In genomic region chr19:35204799-35205732, GRCh38 we compare ENCODE assay signal across 9 cellular contexts. TPM values are rescaled to one million over a fixed set of nuclear protein-coding genes. Genes with fewer than 3 reads are reported as not detected.
A peak's percentile ranks its signal among the peaks of the same experiment; 100 is the strongest.
DNase-seq lines count a peak whose midpoint lies in the region; ATAC-seq and TF ChIP-seq lines count a peak whose summit lies in the region.
"Had no signal": no experiment of that assay in that cellular context is flagged by ENCODE, and none has a peak within 500 bp of the region (broad histone marks: within the 10 kb centered on the region; RNA-seq: fewer than 3 reads in every experiment).

No MANE protein-coding gene starts in this region.

- no peak for TF ChIP-seq EP300 in suprapubic skin (IDR thresholded peaks at IDR 0.05)

- no peak for TF ChIP-seq POLR2A in suprapubic skin (IDR thresholded peaks at IDR 0.05)

- H3K4me3 ChIP-seq in lung (no peak overlapping the region), suprapubic skin (no peak overlapping the region)
- H3K4me3 ChIP-seq: cardiac muscle cell had no signal

- DNase-seq in OCI-M2 (lab: John Stamatoyannopoulos, UW; ENCODE audit: unreplicated experiment) (peak; percentile 80), lung (ENCODE audit: low spot score) (no peak), suprapubic skin (ENCODE audit: low spot score in 2 of 2) (no peak), kidney tubule cell (ENCODE audit: low spot score) (no peak)

- WGBS in lung, 2 donors: 50 to 71% methylated on average over 13 of the region's 13 CpGs
- 74% methylated on average over 13 of the region's 13 CpGs for WGBS in suprapubic skin

- peaks cover 0 to 2% of the 10 kb centered on the region in 2 donors for H3K9me3 ChIP-seq in lung (ENCODE audit: control insufficient read depth in 2 of 2, insufficient read depth in 1 of 2, low read length in 1 of 2)
- no peaks in the 10 kb centered on the region for H3K9me3 ChIP-seq in suprapubic skin

- no peaks in the 10 kb centered on the region for H3K4me1 ChIP-seq in lung (ENCODE audit: control insufficient read depth in 2 of 2, insufficient read depth in 2 of 2, low read length in 2 of 2)
- H3K4me1 ChIP-seq in suprapubic skin: no peaks in the 10 kb centered on the region

- H3K27me3 ChIP-seq in lung (ENCODE audit: control insufficient read depth, insufficient read depth) (no peaks in the 10 kb centered on the region), suprapubic skin (no peaks in the 10 kb centered on the region)
- H3K27me3 ChIP-seq: cardiac muscle cell had no signal

- H3K27ac ChIP-seq in lung (ENCODE audit: low read depth in 1 of 2, low read length in 1 of 2) (peak overlapping the region in 1 of 2 donors; percentile 25), suprapubic skin (no peak overlapping the region)
- H3K27ac ChIP-seq: cardiac muscle cell had no signal

- TF ChIP-seq CTCF in lung (IDR thresholded peaks at IDR 0.05; ENCODE audit: control extremely low read depth, extremely low read depth) (no peak), suprapubic skin (IDR thresholded peaks at IDR 0.05) (no peak)

- peak; percentile 83 for ATAC-seq in GM18868 (IDR thresholded peaks at IDR 0.05; ENCODE audit: unreplicated experiment)
- peak; percentile 71 for ATAC-seq in HG02642 (IDR thresholded peaks at IDR 0.05; ENCODE audit: poor library complexity, unreplicated experiment)
- ATAC-seq in lung (ENCODE audit: insufficient read depth, low FRiP score): peak; percentile 47
- ATAC-seq in SK-N-SH treated with all-trans-retinoic acid at 6 μM for 48 hours: no peak
- no peak for ATAC-seq in HG03520 (IDR thresholded peaks at IDR 0.05; ENCODE audit: unreplicated experiment)

- H3K36me3 ChIP-seq in lung (ENCODE audit: control insufficient read depth in 2 of 2, insufficient read depth in 2 of 2, low read length in 2 of 2): no peaks in the 10 kb centered on the region
- H3K36me3 ChIP-seq in suprapubic skin: no peaks in the 10 kb centered on the region
- H3K36me3 ChIP-seq: cardiac muscle cell had no signal

TF ChIP-seq in SK-N-SH treated with all-trans-retinoic acid at 6 μM for 48 hours, 23 proteins besides CTCF, POLR2A, EP300 and RAD21:
- TF ChIP-seq CREB5 (CRISPR knock-in tag; IDR thresholded peaks at IDR 0.05; ENCODE audit: low read depth): no peak
- TF ChIP-seq TOX (CRISPR knock-in tag; IDR thresholded peaks at IDR 0.05; ENCODE audit: borderline replicate concordance): no peak
- TF ChIP-seq ZFP3 (CRISPR knock-in tag; IDR thresholded peaks at IDR 0.05): no peak
- TF ChIP-seq ZNF8 (CRISPR knock-in tag; IDR thresholded peaks at IDR 0.05): no peak
- no peak for TF ChIP-seq ZNF70 (CRISPR knock-in tag; IDR thresholded peaks at IDR 0.05)
- TF ChIP-seq ESRRG (CRISPR knock-in tag; IDR thresholded peaks at IDR 0.05): no peak
- no peak for TF ChIP-seq OSR1 (CRISPR knock-in tag; IDR thresholded peaks at IDR 0.05)
- TF ChIP-seq PPARA (CRISPR knock-in tag; IDR thresholded peaks at IDR 0.05; ENCODE audit: borderline replicate concordance): no peak
- no peak for TF ChIP-seq ISL1 (CRISPR knock-in tag; IDR thresholded peaks at IDR 0.05)
- TF ChIP-seq BACH2 (CRISPR knock-in tag; IDR thresholded peaks at IDR 0.05; ENCODE audit: borderline replicate concordance): no peak
- TF ChIP-seq CSRNP3 (CRISPR knock-in tag; IDR thresholded peaks at IDR 0.05): no peak
- TF ChIP-seq GLIS3 (CRISPR knock-in tag; IDR thresholded peaks at IDR 0.05): no peak
- no peak for TF ChIP-seq ZC3H10 (CRISPR knock-in tag; IDR thresholded peaks at IDR 0.05)
- no peak for TF ChIP-seq POU6F1 (CRISPR knock-in tag; IDR thresholded peaks at IDR 0.05; ENCODE audit: borderline replicate concordance, low read depth)
- no peak for TF ChIP-seq PATZ1 (CRISPR knock-in tag; IDR thresholded peaks at IDR 0.05; ENCODE audit: borderline replicate concordance)
- TF ChIP-seq ZNF565 (CRISPR knock-in tag; conservative IDR thresholded peaks at IDR 0.05; ENCODE audit: low read depth): no peak
- no peak for TF ChIP-seq TCF4 (CRISPR knock-in tag; IDR thresholded peaks at IDR 0.05; ENCODE audit: borderline replicate concordance)
- no peak for TF ChIP-seq ARNTL (CRISPR knock-in tag; IDR thresholded peaks at IDR 0.05; ENCODE audit: borderline replicate concordance, low read depth)

RNA-seq across cellular contexts. Expression of gene FAM187B, which starts 23.5 kb away (rescaled TPM):
- under 1 TPM in 1 of 2 donors, not detected in 1; 0.28 TPM for total RNA-seq in lung
- under 1 TPM in 1 of 2 donors, not detected in 1; 0.20 TPM for polyA plus RNA-seq in lung
- total RNA-seq in suprapubic skin: not detected
- total RNA-seq: cardiac muscle cell had no signal
- polyA plus RNA-seq: cardiac muscle cell had no signal

RNA-seq across cellular contexts. Expression of gene LSR, which starts 43.7 kb away (rescaled TPM):
- 10 to 100 TPM; 30.8 to 82.0 TPM for total RNA-seq in lung
- polyA plus RNA-seq in lung: 10 to 100 TPM; 60.0 to 77.4 TPM
- 100 to 1,000 TPM in 1 of 4 donors, 10 to 100 TPM in 3; 67.4 to 105 (median 80.8) TPM for total RNA-seq in suprapubic skin

RNA-seq across cellular contexts. Expression of gene FXYD5, which starts 50.5 kb away (rescaled TPM):
- total RNA-seq in lung (100 to 1,000 TPM in 1 of 2 donors, 1 to 10 TPM in 1; 9.9 to 124 TPM), suprapubic skin (10 to 100 TPM; 29.8 to 64.8 (median 37.7) TPM)
- polyA plus RNA-seq in lung: 100 to 1,000 TPM; 152 to 203 TPM

Comparison
In these comparisons a context has a peak if more than half of its experiments do, and no peak if none do; other contexts are left out.
1. ATAC-seq: peak in GM18868 (single experiment), HG02642 (single experiment) and lung (single experiment); none in SK-N-SH treated with all-trans-retinoic acid at 6 μM for 48 hours (single experiment) and HG03520 (single experiment).